8 cellular contexts compared by ENCODE assay signal in the genomic region with DNA sequence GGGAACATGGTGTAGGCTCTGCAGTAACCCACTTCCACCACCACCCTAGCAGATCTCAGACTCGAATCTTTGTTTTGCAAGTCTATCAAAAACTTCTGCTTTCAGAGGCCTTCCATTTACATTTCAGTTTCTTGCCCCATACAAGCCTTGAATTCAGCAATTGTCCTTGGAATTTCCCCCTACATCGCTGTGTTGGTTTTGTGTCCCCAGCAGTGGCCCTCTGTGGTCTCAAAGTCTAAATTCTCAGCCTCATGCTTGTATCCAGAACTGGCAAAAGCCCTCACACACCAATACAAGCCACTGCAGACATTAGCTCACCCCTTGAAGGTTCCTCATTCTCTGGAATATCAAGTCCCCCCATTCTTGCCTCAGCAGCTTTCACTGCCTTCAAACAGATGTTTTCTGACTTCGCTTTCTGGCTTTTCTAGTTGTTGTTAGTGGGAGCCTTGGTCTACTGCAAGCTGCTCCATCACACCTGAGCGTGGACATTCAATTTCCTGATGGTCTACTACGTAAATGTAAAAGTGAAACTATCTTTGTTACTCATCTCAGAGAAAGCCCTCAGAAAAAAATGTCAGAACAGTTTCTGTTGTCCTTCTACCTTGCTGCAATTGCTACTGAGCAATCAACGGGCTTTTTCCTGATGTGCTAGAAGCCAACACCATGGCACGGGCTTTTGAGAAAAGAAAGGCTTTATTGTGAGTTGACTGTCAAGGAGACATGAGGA. TPM values are rescaled to one million over a fixed set of nuclear protein-coding genes. Genes with fewer than 3 reads are reported as not detected.
DNase-seq lines count a peak whose midpoint lies in the region; ATAC-seq, FAIRE-seq and TF ChIP-seq lines count a peak whose summit lies in the region.

No MANE protein-coding gene starts in this region.

- ATAC-seq in GM18867 (IDR thresholded peaks at IDR 0.05; ENCODE audit: unreplicated experiment) (peak; percentile 38), HG02885 (IDR thresholded peaks at IDR 0.05; ENCODE audit: poor library complexity, unreplicated experiment) (peak; percentile 47), aorta (ENCODE audit: low FRiP score) (no peak)

- H3K9me3 ChIP-seq in parathyroid adenoma (ENCODE audit: control insufficient read depth, low read length) = no peaks in the 10 kb centered on the region
- no peaks in the 10 kb centered on the region for H3K9me3 ChIP-seq in aorta (ENCODE audit: control insufficient read depth, low read length)

- H3K36me3 ChIP-seq in parathyroid adenoma (ENCODE audit: control insufficient read depth, insufficient read depth, low read length) = no peaks in the 10 kb centered on the region
- H3K36me3 ChIP-seq in aorta (ENCODE audit: control insufficient read depth in 1 of 2, insufficient read depth in 2 of 2, low read length in 1 of 2) = no peaks in the 10 kb centered on the region

- intact Hi-C loops in aorta (cut with DNase I) = no loop called here

- FAIRE-seq in HTR-8/SVneo (lab: Jason Lieb, UNC) = no peak

- H3K27me3 ChIP-seq in parathyroid adenoma (ENCODE audit: control insufficient read depth, insufficient read depth, low read length) = no peaks in the 10 kb centered on the region
- no peaks in the 10 kb centered on the region for H3K27me3 ChIP-seq in aorta (ENCODE audit: control insufficient read depth in 1 of 2, insufficient read depth in 2 of 2, low read length in 1 of 2)

- H3K4me3 ChIP-seq in parathyroid adenoma (ENCODE audit: low read depth, low read length) (no peak overlapping the region), aorta (ENCODE audit: low read length in 2 of 2) (no peak overlapping the region)

- H3K79me2 ChIP-seq in parathyroid adenoma = peaks cover 9% of the 10 kb centered on the region

- no peak for TF ChIP-seq CTCF in parathyroid adenoma (IDR thresholded peaks at IDR 0.05)

- DNase-seq in SIG-M5 (lab: John Stamatoyannopoulos, UW) (peak; percentile 51), NCI-H510A (lab: John Stamatoyannopoulos, UW) (no peak), NCI-H82 (lab: John Stamatoyannopoulos, UW) (no peak), HTR-8/SVneo (ENCODE audit: insufficient read length, low spot score) (no peak), aorta (no peak)

- H3K9ac ChIP-seq in parathyroid adenoma = no peak overlapping the region

- H3K4me1 ChIP-seq in parathyroid adenoma (peaks cover 4% of the 10 kb centered on the region), aorta (ENCODE audit: control insufficient read depth in 1 of 2, insufficient read depth in 2 of 2, low read length in 2 of 2) (peaks cover 0 to 4% of the 10 kb centered on the region in 2 donors)

- H3K27ac ChIP-seq in parathyroid adenoma (no peak overlapping the region), aorta (ENCODE audit: low read depth in 1 of 2, low read length in 2 of 2) (peak overlapping the region in 1 of 2 donors; percentile 6)

- WGBS in aorta, 2 donors = 70 to 77% methylated on average over 7 of the region's 7 CpGs

- no peak overlapping the region for H3K4me2 ChIP-seq in parathyroid adenoma (ENCODE audit: low read length)

- H2AFZ ChIP-seq in parathyroid adenoma = peak overlapping the region; percentile 69

RNA-seq across cellular contexts. Expression of gene NUB1, which starts 1.8 kb away (rescaled TPM):
- 10 to 100 TPM; 47.4 to 56.6 TPM for total RNA-seq in aorta
- 10 to 100 TPM; 34.6 to 36.3 TPM for polyA plus RNA-seq in aorta
